In genomic region chr6:1280666-1281300, GRCh38 we compare ENCODE assay signal across 37 cellular contexts. TPM values are rescaled to one million over a fixed set of nuclear protein-coding genes. Genes with fewer than 3 reads are reported as not detected.
"Had no signal": no experiment of that assay in that cellular context is flagged by ENCODE, and none has a peak within 500 bp of the region (broad histone marks: within the 10 kb centered on the region; RNA-seq: fewer than 3 reads in every experiment).

No MANE protein-coding gene starts in this region.

- H3K9me3 ChIP-seq: adrenal gland, body of pancreas, breast epithelium had no signal

- DNase-seq: activated B cell treated with CpG ODN at 0.5 μM for 24 hours; activated CD4-positive, alpha-beta memory T cell treated with anti-CD3 and anti-CD28 coated beads for 36 hours; activated CD4-positive, alpha-beta T cell treated with anti-CD3 and anti-CD28 coated beads for 4 hours; activated CD4-positive, alpha-beta T cell treated with anti-CD3 and anti-CD28 coated beads, Interleukin-2, amount 10 ng/mL, durations not matched to agents 24 days and 14 days; activated CD4-positive, alpha-beta T cell treated with anti-CD3 and anti-CD28 coated beads, Interleukin-2, amount 50 U/mL, for 1 hour; activated CD4-positive, alpha-beta T cell treated with anti-CD3 and anti-CD28 coated beads, Interleukin-2, amount 50 U/mL, for 4 hours; activated CD4-positive, CD25-positive, alpha-beta regulatory T cell treated with anti-CD3 and anti-CD28 coated beads, Interleukin-2, amount 50 U/mL, for 72 hours; activated CD8-positive, alpha-beta memory T cell treated with anti-CD3 and anti-CD28 coated beads, Interleukin-2, amount 50 U/mL, for 4 hours; activated CD8-positive, alpha-beta T cell treated with anti-CD3 and anti-CD28 coated beads for 36 hours; activated effector memory CD4-positive, alpha-beta T cell treated with anti-CD3 and anti-CD28 coated beads, Interleukin-2, amount 50 U/mL, for 16 hours; activated gamma-delta T cell treated with Interleukin-2 at 50 U/mL for 16 hours; activated naive CD4-positive, alpha-beta T cell; activated naive CD4-positive, alpha-beta T cell treated with anti-CD3 and anti-CD28 coated beads for 36 hours; activated naive CD4-positive, alpha-beta T cell treated with anti-CD3 and anti-CD28 coated beads, Interleukin-2, amount 50 U/mL, for 16 hours; activated naive CD8-positive, alpha-beta T cell treated with anti-CD3 and anti-CD28 coated beads for 36 hours; activated T-cell treated with anti-CD3 and anti-CD28 coated beads for 4 hours; activated T-cell treated with anti-CD3 and anti-CD28 coated beads, Interleukin-2, amount 50 U/mL, for 1 hour; activated T-cell treated with anti-CD3 and anti-CD28 coated beads, Interleukin-2, amount 50 U/mL, for 4 hours; activated T-cell treated with anti-CD3 and anti-CD28 coated beads, Interleukin-2, amount 50 U/mL, for 72 hours; adrenal gland; amniotic stem cell; aorta; body of pancreas; brain microvascular endothelial cell; central memory CD4-positive, alpha-beta T cell; T-helper 1 cell; T-helper 2 cell; T-helper 9 cell had no signal

- ATAC-seq: activated CD8-positive, alpha-beta T cell treated with anti-CD3 and anti-CD28 coated beads for 36 hours; activated naive CD4-positive, alpha-beta T cell treated with anti-CD3 and anti-CD28 coated beads, Interleukin-2, amount 50 U/mL, for 72 hours; activated T-cell treated with anti-CD3 and anti-CD28 coated beads, Interleukin-2, amount 50 U/mL, for 4 hours; activated T-cell treated with anti-CD3 and anti-CD28 coated beads, Interleukin-2, amount 50 U/mL, for 72 hours; activated T-helper 17 cell treated with anti-CD3 and anti-CD28 coated beads, Interleukin-2, amount 50 U/mL, for 72 hours; body of pancreas had no signal

- FAIRE-seq: astrocyte, TTC549 had no signal

- H3K27ac ChIP-seq: adrenal gland, body of pancreas, brain microvascular endothelial cell, breast epithelium, VCaP had no signal

- H3K36me3 ChIP-seq: adrenal gland, brain microvascular endothelial cell, breast epithelium had no signal

- H3K27me3 ChIP-seq: adrenal gland, body of pancreas, brain microvascular endothelial cell had no signal

- H3K4me3 ChIP-seq: adrenal gland, body of pancreas, breast epithelium had no signal

- H3K4me1 ChIP-seq: adrenal gland, breast epithelium had no signal

RNA-seq across cellular contexts. Expression of gene FOXQ1, which starts 31.1 kb away (rescaled TPM):
- total RNA-seq: activated B cell treated with CpG ODN at 0.5 μM for 24 hours; activated CD4-positive, alpha-beta memory T cell treated with anti-CD3 and anti-CD28 coated beads for 36 hours; activated CD4-positive, alpha-beta T cell treated with anti-CD3 and anti-CD28 coated beads, Interleukin-2, amount 10 ng/mL, durations not matched to agents 24 days and 14 days; activated CD8-positive, alpha-beta memory T cell treated with anti-CD3 and anti-CD28 coated beads for 36 hours; activated CD8-positive, alpha-beta T cell treated with anti-CD3 and anti-CD28 coated beads for 36 hours; activated naive CD4-positive, alpha-beta T cell treated with anti-CD3 and anti-CD28 coated beads for 36 hours; activated naive CD4-positive, alpha-beta T cell treated with anti-CD3 and anti-CD28 coated beads, Interleukin-2, amount 50 U/mL, for 72 hours; activated naive CD8-positive, alpha-beta T cell treated with anti-CD3 and anti-CD28 coated beads for 36 hours; activated T-cell treated with anti-CD3 and anti-CD28 coated beads, Interleukin-2, amount 50 U/mL, for 4 hours; activated T-cell treated with anti-CD3 and anti-CD28 coated beads, Interleukin-2, amount 50 U/mL, for 72 hours; activated T-helper 1 cell treated with anti-CD3 and anti-CD28 coated beads, Interleukin-12 subunit alpha, Interleukin-12 subunit beta, Interleukin-2, Interleukin-4 antibody, amounts not matched to agents 30 ng/mL and 10 ng/mL and 1 ng/mL, durations not matched to agents 14 hours and 24 hours and 36 hours; activated T-helper 17 cell treated with anti-CD3 and anti-CD28 coated beads, Interleukin-2, amount 50 U/mL, for 72 hours; aorta; cardiac septum had no signal
